In the genomic region with DNA sequence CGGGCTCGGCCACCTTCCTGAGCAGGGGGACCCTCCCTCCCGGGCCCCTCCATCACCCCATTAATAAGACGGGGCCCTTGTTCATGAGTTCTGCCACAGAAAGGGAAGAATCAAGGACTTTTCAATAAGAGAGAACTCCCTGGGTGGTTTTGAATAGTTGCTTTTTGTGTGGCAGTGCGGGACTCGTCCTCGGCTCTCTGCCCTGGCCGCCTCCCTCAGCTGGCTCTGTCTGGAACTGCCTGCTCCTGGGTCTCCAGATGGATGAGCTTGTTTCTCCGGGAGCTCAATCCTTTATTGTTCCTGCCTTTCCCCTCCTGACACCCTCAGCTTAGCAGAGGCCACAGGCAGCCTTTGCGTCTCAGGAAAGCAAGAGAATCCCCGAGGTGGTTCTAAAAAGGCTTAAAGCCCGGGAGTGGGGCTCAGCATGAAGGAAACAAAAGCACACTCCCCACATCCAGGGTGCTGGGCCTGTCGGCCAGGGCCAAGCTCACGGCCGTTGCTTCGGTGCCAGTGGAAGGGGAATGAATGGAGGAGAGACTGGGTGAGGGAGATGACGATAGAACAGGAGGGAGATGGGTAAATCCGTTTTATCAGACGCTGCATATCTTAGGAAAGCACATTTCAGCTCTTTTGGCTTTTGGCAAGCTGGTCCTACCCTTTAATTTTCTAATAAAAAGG, we compare ENCODE assay signal across 9 cellular contexts.
DNase-seq lines count a peak whose midpoint lies in the region; ATAC-seq and TF ChIP-seq lines count a peak whose summit lies in the region.
"Had no signal": no experiment of that assay in that cellular context is flagged by ENCODE, and none has a peak within 500 bp of the region (broad histone marks: within the 10 kb centered on the region; RNA-seq: fewer than 3 reads in every experiment).

No MANE protein-coding gene starts in this region.

- H3K27ac ChIP-seq in esophagus squamous epithelium (peak overlapping the region; percentile 85 to 92 (median 88)), neural cell (ENCODE audit: low read length) (peak overlapping the region; percentile 90)
- H3K27ac ChIP-seq: psoas muscle had no signal

- H3K4me1 ChIP-seq in esophagus squamous epithelium, result peaks cover 50 to 83% (median 53%) of the 10 kb centered on the region in 3 donors

- no peaks in the 10 kb centered on the region for H3F3A ChIP-seq in neural cell (ENCODE audit: insufficient read depth, low read length, poor library complexity, severe bottlenecking)

- WGBS in esophagus squamous epithelium, 2 donors, result 25 to 32% methylated on average over 17 to 18 of the region's 19 CpGs

- peak; percentile 41 for TF ChIP-seq RAD21 in neural cell (conservative IDR thresholded peaks at IDR 0.05)

- no peak overlapping the region for H2AFZ ChIP-seq in neural cell (ENCODE audit: low read depth, low read length)

- no peak for ATAC-seq in HG03439 (IDR thresholded peaks at IDR 0.05; ENCODE audit: unreplicated experiment)
- ATAC-seq: psoas muscle had no signal

- intact Hi-C loops in esophagus squamous epithelium (cut with DNase I), result no loop called here

- H3K4me3 ChIP-seq in esophagus squamous epithelium (peak overlapping the region in 3 of 4 donors; percentile 6 to 43 (median 11)), neural cell (ENCODE audit: low read length) (peak overlapping the region; percentile 57)
- H3K4me3 ChIP-seq: psoas muscle had no signal

- no peaks in the 10 kb centered on the region for H3K9me3 ChIP-seq in esophagus squamous epithelium
- H3K9me3 ChIP-seq in neural cell (ENCODE audit: low read length), result no peaks in the 10 kb centered on the region
- H3K9me3 ChIP-seq: psoas muscle had no signal

- H3K9ac ChIP-seq in neural cell (ENCODE audit: low read length), result peak overlapping the region; percentile 73

- H3K4me2 ChIP-seq in neural cell (ENCODE audit: low read length), result peak overlapping the region; percentile 76

- TF ChIP-seq CTCF in AG09319 (IDR thresholded peaks at IDR 0.05; ENCODE audit: low read depth, low read length) (peak; percentile 33), esophagus squamous epithelium (IDR thresholded peaks at IDR 0.05) (peak in 4 of 6 experiments; percentile 13 to 40 (median 22)), neural cell (IDR thresholded peaks at IDR 0.05; ENCODE audit: poor library complexity, severe bottlenecking) (peak; percentile 39), GM13977 (IDR thresholded peaks at IDR 0.05; ENCODE audit: extremely low read depth, insufficient read depth, missing control alignments) (no peak), GM10266 (IDR thresholded peaks at IDR 0.05; ENCODE audit: control insufficient read depth, insufficient read depth, low read depth, missing control alignments) (no peak)

- DNase-seq in AG09319 (ENCODE audit: extremely low read depth, low read depth), result no peak
- peak; percentile 87 for DNase-seq in NCI-H82 treated with DMSO at 0.1 percent for 48 hours (lab: John Stamatoyannopoulos, UW; ENCODE audit: unreplicated experiment)
- DNase-seq in esophagus squamous epithelium (lab: John Stamatoyannopoulos, UW), result no peak
- no peak for DNase-seq in COR-L47 (lab: John Stamatoyannopoulos, UW)
- no peak for DNase-seq in GM13977 (ENCODE audit: low spot score)
- DNase-seq in GM10266 (ENCODE audit: extremely low spot score), result no peak
- DNase-seq: psoas muscle had no signal

- H4K20me1 ChIP-seq in neural cell (ENCODE audit: insufficient read depth), result peaks cover 12% of the 10 kb centered on the region

- H3K79me2 ChIP-seq in neural cell (replicated peaks; ENCODE audit: insufficient read depth, low read length), result peaks cover 92% of the 10 kb centered on the region

- H3K9me2 ChIP-seq in neural cell (ENCODE audit: insufficient read depth, low read length), result no peaks in the 10 kb centered on the region

- TF ChIP-seq EP300 in neural cell (conservative IDR thresholded peaks at IDR 0.05; ENCODE audit: poor library complexity, severe bottlenecking), result no peak

- in situ Hi-C loops in GM13977 (cut with MboI; ENCODE audit: low pct_unique_long_range_greater_than_20kb, low sequenced_read_pairs, unreplicated experiment), result no loop called here

- no peak for TF ChIP-seq POLR2A in esophagus squamous epithelium (IDR thresholded peaks at IDR 0.05)

- H3K36me3 ChIP-seq in esophagus squamous epithelium, result peaks cover 0 to 6% (median 0%) of the 10 kb centered on the region in 3 donors
- H3K36me3 ChIP-seq in neural cell (ENCODE audit: insufficient read depth, low read length), result no peaks in the 10 kb centered on the region

- no peaks in the 10 kb centered on the region for H3K27me3 ChIP-seq in esophagus squamous epithelium
- no peaks in the 10 kb centered on the region for H3K27me3 ChIP-seq in neural cell (ENCODE audit: insufficient read depth, low read depth, low read length)

TF ChIP-seq in neural cell, 6 proteins besides CTCF, POLR2A, EP300 and RAD21:
- TF ChIP-seq EZH2 (IDR thresholded peaks at IDR 0.05; ENCODE audit: borderline replicate concordance, insufficient read depth, low read length, poor library complexity, severe bottlenecking) (no peak), POLR2AphosphoS5 (IDR thresholded peaks at IDR 0.05) (peak; percentile 7), SMC3 (conservative IDR thresholded peaks at IDR 0.05; ENCODE audit: poor library complexity) (peak; percentile 58)

Comparison
In these comparisons a context has a peak if more than half of its experiments do, and no peak if none do; other contexts are left out.
1. CTCF ChIP-seq: peak in AG09319 (single experiment), esophagus squamous epithelium (4 of 6) and neural cell (single experiment); none in GM13977 (single experiment) and GM10266 (single experiment).